14 cellular contexts compared by ENCODE assay signal in genomic region chr5:150789431-150789830, GRCh38. TPM values are rescaled to one million over a fixed set of nuclear protein-coding genes. Genes with fewer than 3 reads are reported as not detected.
DNase-seq lines count a peak whose midpoint lies in the region; ATAC-seq, FAIRE-seq and TF ChIP-seq lines count a peak whose summit lies in the region.
"Had no signal": no experiment of that assay in that cellular context is flagged by ENCODE, and none has a peak within 500 bp of the region (broad histone marks: within the 10 kb centered on the region; RNA-seq: fewer than 3 reads in every experiment).

No MANE protein-coding gene starts in this region.

- H3K27me3 Mint-ChIP-seq in activated T-cell treated with anti-CD3 and anti-CD28 coated beads, Interleukin-2, amount 50 U/mL, for 72 hours (ENCODE audit: low read depth), result no peaks in the 10 kb centered on the region
- H3K27me3 Mint-ChIP-seq in T-helper 17 cell, result no peaks in the 10 kb centered on the region

- H3K36me3 ChIP-seq in stomach (no peaks in the 10 kb centered on the region), suprapubic skin (no peaks in the 10 kb centered on the region)

- H3K27ac ChIP-seq in stomach (peak overlapping the region in 4 of 5 donors; percentile 43 to 78 (median 62)), suprapubic skin (no peak overlapping the region)

- no peak overlapping the region for H3K4me3 ChIP-seq in stomach
- H3K4me3 ChIP-seq in suprapubic skin, result no peak overlapping the region
- H3K4me3 ChIP-seq: MG63 had no signal

- WGBS in stomach, 5 donors, result 63 to 83% (median 79%) methylated on average over 7 of the region's 7 CpGs
- 79% methylated on average over 7 of the region's 7 CpGs for WGBS in suprapubic skin

- TF ChIP-seq EP300 in stomach (IDR thresholded peaks at IDR 0.05) (no peak), suprapubic skin (IDR thresholded peaks at IDR 0.05) (no peak)

- DNase-seq in activated T-cell treated with anti-CD3 and anti-CD28 coated beads, Interleukin-2, amount 50 U/mL, for 72 hours, result no peak
- DNase-seq in activated T-cell treated with anti-CD3 and anti-CD28 coated beads, Interleukin-2, amount 50 U/mL, for 48 hours, result no peak
- DNase-seq in T-helper 17 cell (no peak), fibroblast of gingiva (ENCODE audit: low read depth) (peak; percentile 29), stomach (no peak), NCI-H510A treated with DMSO at 0.1 percent for 48 hours (lab: John Stamatoyannopoulos, UW) (no peak), suprapubic skin (ENCODE audit: low spot score in 2 of 2) (no peak), urothelium cell line (ENCODE audit: low spot score) (no peak)
- DNase-seq: MG63, NCI-H69 had no signal

- TF ChIP-seq POLR2A in stomach (IDR thresholded peaks at IDR 0.05) (no peak), suprapubic skin (IDR thresholded peaks at IDR 0.05) (no peak)

- H3K27me3 ChIP-seq in stomach (no peaks in the 10 kb centered on the region), suprapubic skin (no peaks in the 10 kb centered on the region)
- H3K27me3 ChIP-seq: MG63 had no signal

- no peaks in the 10 kb centered on the region for H3K9me3 ChIP-seq in T-helper 17 cell (ENCODE audit: control insufficient read depth, low read length, poor library complexity, severe bottlenecking)
- H3K9me3 ChIP-seq in stomach, result no peaks in the 10 kb centered on the region
- no peaks in the 10 kb centered on the region for H3K9me3 ChIP-seq in suprapubic skin

- H3K4me1 Mint-ChIP-seq in activated T-cell treated with anti-CD3 and anti-CD28 coated beads, Interleukin-2, amount 50 U/mL, for 72 hours (ENCODE audit: low read depth), result peaks cover 68% of the 10 kb centered on the region
- peaks cover 17% of the 10 kb centered on the region for H3K4me1 Mint-ChIP-seq in T-helper 17 cell
- H3K4me1 Mint-ChIP-seq: B cell had no signal

- no peak for FAIRE-seq in urothelium cell line (lab: Jason Lieb, UNC)

- peaks cover 14 to 34% of the 10 kb centered on the region in 2 donors for H3K36me3 Mint-ChIP-seq in activated T-cell treated with anti-CD3 and anti-CD28 coated beads, Interleukin-2, amount 50 U/mL, for 72 hours (ENCODE audit: insufficient read depth in 2 of 2)
- H3K36me3 Mint-ChIP-seq in T-helper 17 cell (ENCODE audit: low read depth), result no peaks in the 10 kb centered on the region

- H3K4me1 ChIP-seq in stomach (peaks cover 0 to 67% (median 35%) of the 10 kb centered on the region in 4 donors), suprapubic skin (peaks cover 27% of the 10 kb centered on the region)

- peaks cover 3 to 4% of the 10 kb centered on the region in 2 donors for H3K9me3 Mint-ChIP-seq in activated T-cell treated with anti-CD3 and anti-CD28 coated beads, Interleukin-2, amount 50 U/mL, for 72 hours

- peak overlapping the region; percentile 98 for H3K27ac Mint-ChIP-seq in activated T-cell treated with anti-CD3 and anti-CD28 coated beads, Interleukin-2, amount 50 U/mL, for 72 hours
- H3K27ac Mint-ChIP-seq in T-helper 17 cell, result peak overlapping the region; percentile 49
- H3K27ac Mint-ChIP-seq: B cell had no signal

- H3K4me3 Mint-ChIP-seq in activated T-cell treated with anti-CD3 and anti-CD28 coated beads, Interleukin-2, amount 50 U/mL, for 72 hours, result peak overlapping the region; percentile 61 to 87
- H3K4me3 Mint-ChIP-seq in T-helper 17 cell, result no peak overlapping the region
- H3K4me3 Mint-ChIP-seq: B cell had no signal

- ATAC-seq in activated T-cell treated with anti-CD3 and anti-CD28 coated beads, Interleukin-2, amount 50 U/mL, for 72 hours (replicated peaks in 1 of 2), result no peak
- no peak for ATAC-seq in T-helper 17 cell
- ATAC-seq: left lobe of liver, sciatic nerve had no signal

- intact Hi-C loops in stomach (cut with DNase I; ENCODE audit: low total_unique reads), result no loop called here

- TF ChIP-seq CTCF in stomach (IDR thresholded peaks at IDR 0.05) (no peak), suprapubic skin (IDR thresholded peaks at IDR 0.05) (no peak)

RNA-seq across cellular contexts. Expression of gene SMIM3, which starts 10.9 kb away (rescaled TPM):
- 10 to 100 TPM; 24.7 to 38.0 TPM for total RNA-seq in activated T-cell treated with anti-CD3 and anti-CD28 coated beads, Interleukin-2, amount 50 U/mL, for 72 hours
- total RNA-seq in T-helper 17 cell (10 to 100 TPM in 1 of 2 donors, 1 to 10 TPM in 1; 3.9 to 24.0 TPM), stomach (10 to 100 TPM in 4 of 5 donors, 1 to 10 TPM in 1; 9.9 to 63.8 (median 24.2) TPM), suprapubic skin (10 to 100 TPM in 3 of 4 donors, 1 to 10 TPM in 1; 7.1 to 18.7 (median 14.1) TPM)
- 10 to 100 TPM; 15.8 to 47.5 (median 46.9) TPM for polyA plus RNA-seq in stomach
- total RNA-seq: B cell had no signal

RNA-seq across cellular contexts. Expression of gene DCTN4, which starts 30.6 kb away (rescaled TPM):
- total RNA-seq in activated T-cell treated with anti-CD3 and anti-CD28 coated beads, Interleukin-2, amount 50 U/mL, for 72 hours, result 10 to 100 TPM; 58.1 to 61.5 TPM
- total RNA-seq in T-helper 17 cell (10 to 100 TPM; 73.5 to 88.0 TPM), stomach (100 to 1,000 TPM in 1 of 5 donors, 10 to 100 TPM in 4; 27.7 to 113 (median 54.7) TPM), suprapubic skin (10 to 100 TPM; 64.8 to 91.6 (median 76.3) TPM)
- polyA plus RNA-seq in stomach, result 10 to 100 TPM; 16.1 to 30.7 (median 18.1) TPM

RNA-seq across cellular contexts. Expression of gene IRGM, which starts 56.9 kb away (rescaled TPM):
- total RNA-seq in activated T-cell treated with anti-CD3 and anti-CD28 coated beads, Interleukin-2, amount 50 U/mL, for 72 hours, result 1 to 10 TPM; 4.1 to 7.6 TPM
- total RNA-seq in T-helper 17 cell, result 1 to 10 TPM; 2.0 to 2.7 TPM
- 1 to 10 TPM in 1 of 5 donors, not detected in 4; 4.7 TPM for total RNA-seq in stomach
- not detected for polyA plus RNA-seq in stomach
- total RNA-seq in suprapubic skin, result not detected
- total RNA-seq: epithelial cell of proximal tubule, left lobe of liver, sciatic nerve had no signal
